12 cellular contexts compared by ENCODE assay signal in the genomic region with DNA sequence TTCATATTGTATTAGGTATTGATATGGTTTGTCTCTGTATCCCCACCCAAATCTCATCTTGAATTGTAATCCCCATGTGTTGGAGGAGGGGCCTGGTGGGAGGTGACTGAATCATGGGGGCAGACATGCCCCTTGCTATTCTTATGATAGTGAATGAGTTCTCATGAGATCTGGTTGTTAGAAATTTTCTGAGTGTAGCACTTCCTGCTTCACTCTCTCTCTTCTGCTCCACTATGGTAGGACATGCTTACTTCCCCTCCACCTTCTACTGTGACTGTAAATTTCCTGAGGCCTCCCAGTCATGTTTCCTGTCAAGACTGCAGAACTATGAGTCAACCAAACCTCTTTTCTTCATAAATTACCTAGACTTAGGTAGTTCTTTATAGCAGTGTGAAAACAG.
DNase-seq lines count a peak whose midpoint lies in the region; ATAC-seq, FAIRE-seq and TF ChIP-seq lines count a peak whose summit lies in the region.
"Had no signal": no experiment of that assay in that cellular context is flagged by ENCODE, and none has a peak within 500 bp of the region (broad histone marks: within the 10 kb centered on the region; RNA-seq: fewer than 3 reads in every experiment).

No MANE protein-coding gene starts in this region.

- H3K9me3 ChIP-seq in neural progenitor cell (ENCODE audit: low read depth) = no peaks in the 10 kb centered on the region
- H3K9me3 ChIP-seq: sigmoid colon, SJSA1 had no signal

- peak; percentile 52 for ATAC-seq in HG03159 (IDR thresholded peaks at IDR 0.05; ENCODE audit: unreplicated experiment)
- ATAC-seq in GM18517 (IDR thresholded peaks at IDR 0.05; ENCODE audit: unreplicated experiment) = no peak

- H4K20me1 ChIP-seq in neural progenitor cell (ENCODE audit: low read depth) = no peaks in the 10 kb centered on the region

- H3K4me3 Mint-ChIP-seq in neural progenitor cell = no peak overlapping the region

- no peak overlapping the region for H3K9ac ChIP-seq in neural progenitor cell

- H3K4me1 ChIP-seq in neural progenitor cell = no peaks in the 10 kb centered on the region
- H3K4me1 ChIP-seq: sigmoid colon, SJSA1 had no signal

- H3K27ac Mint-ChIP-seq in neural progenitor cell = peak overlapping the region; percentile 43

- H3K27me3 ChIP-seq in neural progenitor cell = no peaks in the 10 kb centered on the region
- peaks cover 0 to 48% (median 0%) of the 10 kb centered on the region in 45 donors for H3K27me3 ChIP-seq in dorsolateral prefrontal cortex
- H3K27me3 ChIP-seq: sigmoid colon, SJSA1 had no signal

- no peak overlapping the region for H3K27ac ChIP-seq in neural progenitor cell
- no peak overlapping the region for H3K27ac ChIP-seq in dorsolateral prefrontal cortex
- H3K27ac ChIP-seq: sigmoid colon, SJSA1 had no signal

- TF ChIP-seq POLR2A in GM12891 (IDR thresholded peaks at IDR 0.05; ENCODE audit: low read depth, low read length) = no peak

- H3K4me1 Mint-ChIP-seq in neural progenitor cell = peaks cover 4% of the 10 kb centered on the region

- H3K36me3 Mint-ChIP-seq in neural progenitor cell = no peaks in the 10 kb centered on the region

- no peak for FAIRE-seq in GM12891 (lab: Jason Lieb, UNC)

- no peak overlapping the region for H2AFZ ChIP-seq in neural progenitor cell (replicated peaks)

- no peaks in the 10 kb centered on the region for H3K79me2 ChIP-seq in neural progenitor cell (ENCODE audit: low read depth)

- intact Hi-C loops in dorsolateral prefrontal cortex (cut with DNase I) = loop anchor here in 1 of 2 donors (5.0 kb wide), 1 partner anchor 66 kb away; no protein-coding TSS in a partner anchor

- peak; percentile 2 for DNase-seq in GF-D8 (lab: John Stamatoyannopoulos, UW)
- DNase-seq in activated T-cell treated with anti-CD3 and anti-CD28 coated beads for 24 hours (ENCODE audit: low read depth) = peak; percentile 30
- no peak for DNase-seq in neural progenitor cell (ENCODE audit: low spot score)
- no peak for DNase-seq in GM12891 (ENCODE audit: insufficient read length, low spot score)
- DNase-seq in glomerular visceral epithelial cell (ENCODE audit: extremely low spot score) = no peak
- no peak for DNase-seq in dorsolateral prefrontal cortex
- DNase-seq: NCI-H1694 treated with DMSO at 0.1 percent for 48 hours, sigmoid colon had no signal

- no peaks in the 10 kb centered on the region for H3K27me3 Mint-ChIP-seq in neural progenitor cell (ENCODE audit: insufficient read depth, low read depth)

- no peak overlapping the region for H3K4me3 ChIP-seq in neural progenitor cell
- H3K4me3 ChIP-seq in dorsolateral prefrontal cortex = no peak overlapping the region
- H3K4me3 ChIP-seq: lung, sigmoid colon, SJSA1 had no signal

- no peaks in the 10 kb centered on the region for H3F3A ChIP-seq in neural progenitor cell (ENCODE audit: low read depth)

- no peaks in the 10 kb centered on the region for H3K36me3 ChIP-seq in neural progenitor cell
- H3K36me3 ChIP-seq: sigmoid colon, SJSA1 had no signal

- no peak overlapping the region for H3K4me2 ChIP-seq in neural progenitor cell

- no peaks in the 10 kb centered on the region for H3K9me3 Mint-ChIP-seq in neural progenitor cell

- TF ChIP-seq CTCF in neural progenitor cell (IDR thresholded peaks at IDR 0.05) = no peak
- TF ChIP-seq CTCF in dorsolateral prefrontal cortex (IDR thresholded peaks at IDR 0.05 in 54 of 56, conservative IDR thresholded peaks at IDR 0.05 in 2 of 56; ENCODE audit: low read depth in 1 of 56, partially characterized antibody in 56 of 56) = no peak

TF ChIP-seq in GM12891, 5 proteins besides CTCF, POLR2A, EP300 and RAD21:
- TF ChIP-seq PAX5 (IDR thresholded peaks at IDR 0.05; ENCODE audit: insufficient read depth, low read length, severe bottlenecking) = no peak
- TF ChIP-seq SPI1 (IDR thresholded peaks at IDR 0.05; ENCODE audit: low read depth, low read length) = no peak
- TF ChIP-seq POLR2AphosphoS5 (IDR thresholded peaks at IDR 0.05; ENCODE audit: low read depth, low read length) = no peak
- TF ChIP-seq TAF1 (IDR thresholded peaks at IDR 0.05; ENCODE audit: low read depth, low read length) = no peak
TF ChIP-seq in GM12891: peak in this region for 0.

Comparison
In these comparisons a context has a peak if more than half of its experiments do, and no peak if none do; other contexts are left out.
1. DNase-seq: peak in GF-D8 (single experiment) and activated T-cell treated with anti-CD3 and anti-CD28 coated beads for 24 hours (single experiment); none in neural progenitor cell (single experiment), GM12891 (single experiment), glomerular visceral epithelial cell (single experiment) and dorsolateral prefrontal cortex (0 of 10).